Comparison of ENCODE assay signal across 15 cellular contexts in the genomic region with DNA sequence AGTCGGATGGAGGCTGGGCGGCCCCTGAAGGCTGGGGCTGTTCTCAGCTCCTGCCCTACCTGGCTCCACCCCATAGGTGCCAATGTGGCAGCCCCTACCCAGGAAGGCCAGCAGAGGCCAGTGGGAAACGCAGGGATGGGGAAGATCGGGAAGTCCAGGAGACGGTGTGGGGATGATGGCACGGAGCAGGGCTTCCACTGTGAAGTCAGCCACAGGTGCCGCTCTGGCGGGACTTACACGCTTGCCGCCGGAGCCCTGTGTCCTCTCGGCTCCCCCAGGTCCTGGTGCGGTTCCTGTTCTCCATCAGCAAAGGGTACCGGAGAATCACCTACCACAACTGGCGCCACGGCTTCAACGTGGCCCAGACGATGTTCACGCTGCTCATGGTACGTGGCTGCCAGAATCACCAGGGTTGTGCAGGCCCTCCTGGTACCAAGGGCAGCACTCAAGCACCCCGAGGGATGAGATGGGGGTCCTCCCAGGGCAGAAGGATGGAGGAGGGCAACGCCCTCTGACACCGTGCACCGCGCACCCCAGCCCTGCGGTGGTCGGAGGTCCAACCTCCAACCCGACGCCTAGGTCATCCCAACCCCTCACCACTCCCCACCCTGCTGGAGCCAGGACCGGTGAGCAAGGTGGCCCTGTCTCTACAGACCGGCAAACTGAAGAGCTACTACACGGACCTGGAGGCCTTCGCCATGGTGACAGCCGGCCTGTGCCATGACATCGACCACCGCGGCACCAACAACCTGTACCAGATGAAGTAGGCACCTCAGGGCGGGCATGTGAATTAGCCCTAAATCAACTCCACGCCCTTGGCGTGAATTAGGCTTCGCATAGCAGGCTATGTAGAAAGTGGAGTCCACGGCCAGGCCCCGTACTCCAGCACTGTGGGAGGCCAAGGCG. TPM values are rescaled to one million over a fixed set of nuclear protein-coding genes. Genes with fewer than 3 reads are reported as not detected.
DNase-seq lines count a peak whose midpoint lies in the region; ATAC-seq and TF ChIP-seq lines count a peak whose summit lies in the region.
"Had no signal": no experiment of that assay in that cellular context is flagged by ENCODE, and none has a peak within 500 bp of the region (broad histone marks: within the 10 kb centered on the region; RNA-seq: fewer than 3 reads in every experiment).

No MANE protein-coding gene starts in this region.

- ATAC-seq in memory B cell (ENCODE audit: low read depth), result no peak
- ATAC-seq in aorta (ENCODE audit: low FRiP score), result no peak

- no peaks in the 10 kb centered on the region for H3K4me1 ChIP-seq in aorta (ENCODE audit: control insufficient read depth in 1 of 2, insufficient read depth in 2 of 2, low read length in 2 of 2)
- H3K4me1 ChIP-seq in uterus, result no peaks in the 10 kb centered on the region

- no peak overlapping the region for H3K27ac ChIP-seq in aorta (ENCODE audit: low read depth in 1 of 2, low read length in 2 of 2)
- no peak overlapping the region for H3K27ac ChIP-seq in uterus
- H3K27ac ChIP-seq: C4-2B had no signal

- H3K4me3 Mint-ChIP-seq in activated T-helper 2 cell treated with anti-CD3 and anti-CD28 coated beads, Interferon-gamma antibody, Interleukin-2, Interleukin-4, amounts not matched to agents 10 μg/mL and 5 μg/mL and 100 μg/mL, durations not matched to agents 14 hours and 24 hours and 36 hours (ENCODE audit: low read depth), result peak overlapping the region; percentile 80
- peak overlapping the region; percentile 85 for H3K4me3 Mint-ChIP-seq in memory B cell

- H3K36me3 ChIP-seq in aorta (ENCODE audit: control insufficient read depth in 1 of 2, insufficient read depth in 2 of 2, low read length in 1 of 2), result no peaks in the 10 kb centered on the region
- H3K36me3 ChIP-seq in uterus, result no peaks in the 10 kb centered on the region

- H3K4me1 Mint-ChIP-seq in activated T-helper 2 cell treated with anti-CD3 and anti-CD28 coated beads, Interferon-gamma antibody, Interleukin-2, Interleukin-4, amounts not matched to agents 10 μg/mL and 5 μg/mL and 100 μg/mL, durations not matched to agents 14 hours and 24 hours and 36 hours (ENCODE audit: low read depth), result peaks cover 7% of the 10 kb centered on the region
- H3K4me1 Mint-ChIP-seq in memory B cell, result peaks cover 5% of the 10 kb centered on the region

- DNase-seq in stimulated activated CD4-positive, alpha-beta T cell treated with anti-CD3 and anti-CD28 coated beads, Interleukin-1b, Interleukin-23, amount 100 ng/mL, for 48 hours, result peak; percentile 1
- DNase-seq in stimulated activated CD4-positive, alpha-beta T cell treated with anti-CD3 and anti-CD28 coated beads, Interleukin-4, amount 100 ng/mL, for 24 hours, result no peak
- no peak for DNase-seq in activated T-helper 2 cell treated with anti-CD3 and anti-CD28 coated beads, Interferon-gamma antibody, Interleukin-2, Interleukin-4, amounts not matched to agents 10 μg/mL and 5 μg/mL and 100 μg/mL, durations not matched to agents 14 hours and 24 hours and 36 hours (ENCODE audit: low spot score)
- DNase-seq in memory B cell (ENCODE audit: low spot score in 2 of 2) (no peak), aorta (peak; percentile 45 to 70), NOMO-1 (lab: John Stamatoyannopoulos, UW; ENCODE audit: unreplicated experiment in 2 of 2) (no peak), retina (no peak), uterus (no peak)
- DNase-seq: activated CD4-positive, alpha-beta T cell treated with anti-CD3 and anti-CD28 coated beads for 4 hours; mesendoderm; MV-4-11; stimulated activated CD4-positive, alpha-beta T cell treated with anti-CD3 and anti-CD28 coated beads, Interleukin-2, amount 100 ng/mL, for 48 hours; stimulated activated naive CD4-positive, alpha-beta T cell treated with Interleukin-2 at 50 U/mL for 16 hours had no signal

- no peak for TF ChIP-seq POLR2A in uterus (IDR thresholded peaks at IDR 0.05)

- 97% methylated on average over 43 to 44 of the region's 44 CpGs for WGBS in aorta, 2 donors

- H3K4me3 ChIP-seq in aorta (ENCODE audit: low read length in 2 of 2), result no peak overlapping the region
- no peak overlapping the region for H3K4me3 ChIP-seq in uterus

- TF ChIP-seq CTCF in uterus (IDR thresholded peaks at IDR 0.05), result no peak

- H3K27me3 ChIP-seq in aorta (ENCODE audit: control insufficient read depth in 1 of 2, insufficient read depth in 2 of 2, low read length in 1 of 2) (no peaks in the 10 kb centered on the region), uterus (no peaks in the 10 kb centered on the region)
- H3K27me3 ChIP-seq: dorsolateral prefrontal cortex had no signal

- no peaks in the 10 kb centered on the region for H3K9me3 Mint-ChIP-seq in activated T-helper 2 cell treated with anti-CD3 and anti-CD28 coated beads, Interferon-gamma antibody, Interleukin-2, Interleukin-4, amounts not matched to agents 10 μg/mL and 5 μg/mL and 100 μg/mL, durations not matched to agents 14 hours and 24 hours and 36 hours
- H3K9me3 Mint-ChIP-seq in memory B cell, result peaks cover 4% of the 10 kb centered on the region

- no peak overlapping the region for H3K27ac Mint-ChIP-seq in activated T-helper 2 cell treated with anti-CD3 and anti-CD28 coated beads, Interferon-gamma antibody, Interleukin-2, Interleukin-4, amounts not matched to agents 10 μg/mL and 5 μg/mL and 100 μg/mL, durations not matched to agents 14 hours and 24 hours and 36 hours
- H3K27ac Mint-ChIP-seq in memory B cell, result peak overlapping the region; percentile 81

- no peaks in the 10 kb centered on the region for H3K27me3 Mint-ChIP-seq in activated T-helper 2 cell treated with anti-CD3 and anti-CD28 coated beads, Interferon-gamma antibody, Interleukin-2, Interleukin-4, amounts not matched to agents 10 μg/mL and 5 μg/mL and 100 μg/mL, durations not matched to agents 14 hours and 24 hours and 36 hours (ENCODE audit: low read depth)
- no peaks in the 10 kb centered on the region for H3K27me3 Mint-ChIP-seq in memory B cell

- H3K9me3 ChIP-seq in aorta (ENCODE audit: control insufficient read depth, low read length) (no peaks in the 10 kb centered on the region), uterus (no peaks in the 10 kb centered on the region)

- peaks cover 9% of the 10 kb centered on the region for H3K36me3 Mint-ChIP-seq in activated T-helper 2 cell treated with anti-CD3 and anti-CD28 coated beads, Interferon-gamma antibody, Interleukin-2, Interleukin-4, amounts not matched to agents 10 μg/mL and 5 μg/mL and 100 μg/mL, durations not matched to agents 14 hours and 24 hours and 36 hours (ENCODE audit: low read depth)
- H3K36me3 Mint-ChIP-seq in memory B cell, result peaks cover 10% of the 10 kb centered on the region

- intact Hi-C loops in activated T-helper 2 cell treated with anti-CD3 and anti-CD28 coated beads, Interferon-gamma antibody, Interleukin-2, Interleukin-4, amounts not matched to agents 10 μg/mL and 5 μg/mL and 100 μg/mL, durations not matched to agents 14 hours and 24 hours and 36 hours (cut with micrococcal nuclease), result no loop called here
- intact Hi-C loops in aorta (cut with DNase I), result no loop called here
- intact Hi-C loops in uterus (cut with DNase I; ENCODE audit: low total_unique reads), result no loop called here

RNA-seq across cellular contexts. Expression of a gene that starts 12.0 kb away (rescaled TPM):
- total RNA-seq in activated T-helper 2 cell treated with anti-CD3 and anti-CD28 coated beads, Interferon-gamma antibody, Interleukin-2, Interleukin-4, amounts not matched to agents 10 μg/mL and 5 μg/mL and 100 μg/mL, durations not matched to agents 14 hours and 24 hours and 36 hours, result 208 and 235 TPM in 2 replicates
- total RNA-seq in aorta (100 to 1,000 TPM; 152 to 162 TPM), uterus (100 to 1,000 TPM in 1 of 4 donors, 10 to 100 TPM in 3; 24.1 to 168 (median 64.2) TPM)
- 100 to 1,000 TPM; 492 to 599 TPM for polyA plus RNA-seq in aorta

RNA-seq across cellular contexts. Expression of a gene that starts 12.2 kb away (rescaled TPM):
- total RNA-seq in activated T-helper 2 cell treated with anti-CD3 and anti-CD28 coated beads, Interferon-gamma antibody, Interleukin-2, Interleukin-4, amounts not matched to agents 10 μg/mL and 5 μg/mL and 100 μg/mL, durations not matched to agents 14 hours and 24 hours and 36 hours, result 27.7 and 29.8 TPM in 2 replicates
- total RNA-seq in aorta (10 to 100 TPM in 1 of 2 donors, 1 to 10 TPM in 1; 5.7 to 11.5 TPM), uterus (1 to 10 TPM in 2 of 4 donors, not detected in 2; 4.6 to 9.9 TPM)
- polyA plus RNA-seq in aorta, result 10 to 100 TPM; 15.4 to 19.8 TPM

RNA-seq across cellular contexts. Expression of a gene that starts 26.8 kb away (rescaled TPM):
- total RNA-seq in activated T-helper 2 cell treated with anti-CD3 and anti-CD28 coated beads, Interferon-gamma antibody, Interleukin-2, Interleukin-4, amounts not matched to agents 10 μg/mL and 5 μg/mL and 100 μg/mL, durations not matched to agents 14 hours and 24 hours and 36 hours, result 0.50 and 0.74 TPM in 2 replicates
- total RNA-seq in aorta (10 to 100 TPM; 10.8 to 20.0 TPM), uterus (10 to 100 TPM in 1 of 4 donors, 1 to 10 TPM in 3; 1.2 to 12.6 (median 2.8) TPM)
- polyA plus RNA-seq in aorta, result 10 to 100 TPM in 1 of 2 donors, 1 to 10 TPM in 1; 3.0 to 22.9 TPM

RNA-seq across cellular contexts. Expression of a gene that starts 36.7 kb away (rescaled TPM):
- total RNA-seq in activated T-helper 2 cell treated with anti-CD3 and anti-CD28 coated beads, Interferon-gamma antibody, Interleukin-2, Interleukin-4, amounts not matched to agents 10 μg/mL and 5 μg/mL and 100 μg/mL, durations not matched to agents 14 hours and 24 hours and 36 hours, result 10.7 and 13.3 TPM in 2 replicates
- 1 to 10 TPM; 1.9 to 2.4 TPM for total RNA-seq in aorta
- 1 to 10 TPM; 1.1 to 4.0 TPM for polyA plus RNA-seq in aorta
- 10 to 100 TPM in 1 of 4 donors, 1 to 10 TPM in 1, under 1 TPM in 1, not detected in 1; 0.26 to 16.2 (median 1.2) TPM for total RNA-seq in uterus

RNA-seq across cellular contexts. Expression of a gene that starts 43.5 kb away (rescaled TPM):
- 35.0 and 39.2 TPM in 2 replicates for total RNA-seq in activated T-helper 2 cell treated with anti-CD3 and anti-CD28 coated beads, Interferon-gamma antibody, Interleukin-2, Interleukin-4, amounts not matched to agents 10 μg/mL and 5 μg/mL and 100 μg/mL, durations not matched to agents 14 hours and 24 hours and 36 hours
- total RNA-seq in aorta (10 to 100 TPM; 35.7 to 59.4 TPM), uterus (10 to 100 TPM; 17.7 to 80.6 (median 53.4) TPM)
- polyA plus RNA-seq in aorta, result 10 to 100 TPM; 17.7 to 38.3 TPM

Comparison
In these comparisons a context has a peak if more than half of its experiments do, and no peak if none do; other contexts are left out.
1. DNase-seq: peak in stimulated activated CD4-positive, alpha-beta T cell treated with anti-CD3 and anti-CD28 coated beads, Interleukin-1b, Interleukin-23, amount 100 ng/mL, for 48 hours (single experiment) and aorta (2 of 2); none in stimulated activated CD4-positive, alpha-beta T cell treated with anti-CD3 and anti-CD28 coated beads, Interleukin-4, amount 100 ng/mL, for 24 hours (single experiment), activated T-helper 2 cell treated with anti-CD3 and anti-CD28 coated beads, Interferon-gamma antibody, Interleukin-2, Interleukin-4, amounts not matched to agents 10 μg/mL and 5 μg/mL and 100 μg/mL, durations not matched to agents 14 hours and 24 hours and 36 hours (single experiment), memory B cell (0 of 2), NOMO-1 (0 of 2), retina (single experiment) and uterus (0 of 2).